In the genomic region with DNA sequence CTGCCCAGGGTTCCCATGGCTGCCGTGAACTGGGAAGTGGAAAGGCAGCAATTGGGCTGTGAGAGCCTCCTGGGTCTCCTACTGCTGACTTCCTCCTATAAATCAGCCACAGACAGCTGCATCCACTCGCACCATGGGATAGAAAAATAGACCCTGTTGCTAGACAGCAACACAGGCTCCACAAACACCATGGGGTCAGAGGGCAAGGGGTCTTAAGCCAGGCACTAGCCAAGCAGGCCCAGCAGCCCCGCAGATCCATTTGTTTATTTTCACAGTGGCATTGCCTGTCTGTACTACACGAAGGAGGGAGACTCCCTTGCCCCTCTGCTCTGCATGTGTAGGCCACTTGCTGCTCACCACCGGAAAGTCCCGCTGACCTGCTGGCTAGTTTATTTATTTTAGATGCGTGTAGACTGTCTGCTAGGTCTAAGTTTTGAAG, we compare ENCODE assay signal across 20 cellular contexts.
DNase-seq lines count a peak whose midpoint lies in the region; ATAC-seq, FAIRE-seq and TF ChIP-seq lines count a peak whose summit lies in the region.
"Had no signal": no experiment of that assay in that cellular context is flagged by ENCODE, and none has a peak within 500 bp of the region (broad histone marks: within the 10 kb centered on the region; RNA-seq: fewer than 3 reads in every experiment).

No MANE protein-coding gene starts in this region.

- H3K4me3 ChIP-seq in endodermal cell (ENCODE audit: low read length) (no peak overlapping the region), trophoblast cell (ENCODE audit: low read depth, low read length) (no peak overlapping the region), hepatocyte (no peak overlapping the region)
- H3K4me3 ChIP-seq: suprapubic skin had no signal

- H2AK5ac ChIP-seq in trophoblast cell (ENCODE audit: low read length), result no peak overlapping the region

- peak; percentile 74 for DNase-seq in ELF-1 (ENCODE audit: low read depth, low spot score)
- no peak for DNase-seq in HTR-8/SVneo (ENCODE audit: insufficient read length, low spot score)
- no peak for DNase-seq in endodermal cell
- no peak for DNase-seq in trophoblast cell
- no peak for DNase-seq in SKM-1 (lab: John Stamatoyannopoulos, UW; ENCODE audit: unreplicated experiment)
- DNase-seq in hepatocyte (ENCODE audit: low spot score), result no peak
- DNase-seq: activated CD4-positive, alpha-beta T cell treated with anti-CD3 and anti-CD28 coated beads for 4 hours; activated CD8-positive, alpha-beta memory T cell treated with anti-CD3 and anti-CD28 coated beads, Interleukin-2, amount 50 U/mL, for 4 hours; activated gamma-delta T cell; left ventricle myocardium superior; NCI-H82; stimulated activated CD4-positive, alpha-beta T cell treated with anti-CD3 and anti-CD28 coated beads, Interleukin-4, amount 100 ng/mL, for 24 hours had no signal

- H3K4me1 ChIP-seq in endodermal cell (ENCODE audit: control insufficient read depth, insufficient read depth, low read length), result peaks cover 14% of the 10 kb centered on the region
- peaks cover 14 to 25% of the 10 kb centered on the region in 2 experiments for H3K4me1 ChIP-seq in trophoblast cell (ENCODE audit: control insufficient read depth in 1 of 2, insufficient read depth in 2 of 2, low read length in 2 of 2)
- H3K4me1 ChIP-seq in hepatocyte (ENCODE audit: insufficient read depth), result peaks cover 32% of the 10 kb centered on the region
- H3K4me1 ChIP-seq: suprapubic skin had no signal

- FAIRE-seq in HTR-8/SVneo (lab: Jason Lieb, UNC), result peak; percentile 94
- FAIRE-seq: D721Med, frontal cortex, RCC 7860 had no signal

- no peaks in the 10 kb centered on the region for H3K36me3 Mint-ChIP-seq in endodermal cell (ENCODE audit: low read depth)
- H3K36me3 Mint-ChIP-seq: IgD-negative memory B cell had no signal

- peaks cover 54% of the 10 kb centered on the region for H3K27me3 Mint-ChIP-seq in endodermal cell (ENCODE audit: insufficient read depth)
- H3K27me3 Mint-ChIP-seq: IgD-negative memory B cell had no signal

- H3K27ac Mint-ChIP-seq in endodermal cell, result no peak overlapping the region
- H3K27ac Mint-ChIP-seq: IgD-negative memory B cell had no signal

- H3K9me3 ChIP-seq in endodermal cell (ENCODE audit: control insufficient read depth, low read length), result peaks cover 6% of the 10 kb centered on the region
- peaks cover 6% of the 10 kb centered on the region for H3K9me3 ChIP-seq in trophoblast cell (ENCODE audit: insufficient read depth, low read depth, low read length)
- no peaks in the 10 kb centered on the region for H3K9me3 ChIP-seq in hepatocyte (ENCODE audit: low read depth)
- H3K9me3 ChIP-seq: suprapubic skin had no signal

- H3K27ac ChIP-seq in endodermal cell (ENCODE audit: low read depth, low read length) (peak overlapping the region; percentile 34), trophoblast cell (ENCODE audit: low read depth, low read length) (no peak overlapping the region), hepatocyte (no peak overlapping the region)
- H3K27ac ChIP-seq: parathyroid adenoma, suprapubic skin had no signal

- no peaks in the 10 kb centered on the region for H3K9me3 Mint-ChIP-seq in endodermal cell

- no peak overlapping the region for H3K4ac ChIP-seq in trophoblast cell (ENCODE audit: low read depth, low read length)

- H3K4me2 ChIP-seq in trophoblast cell (ENCODE audit: low read length) (no peak overlapping the region), hepatocyte (no peak overlapping the region)

- peak overlapping the region; percentile 74 for H2BK12ac ChIP-seq in trophoblast cell (ENCODE audit: low read length)

- H3K36me3 ChIP-seq in endodermal cell (ENCODE audit: control insufficient read depth, insufficient read depth, low read length) (no peaks in the 10 kb centered on the region), trophoblast cell (ENCODE audit: control insufficient read depth in 1 of 2, insufficient read depth in 2 of 2, low read length in 2 of 2) (no peaks in the 10 kb centered on the region), hepatocyte (replicated peaks; ENCODE audit: insufficient read depth, low read depth) (no peaks in the 10 kb centered on the region)
- H3K36me3 ChIP-seq: suprapubic skin had no signal

- H3K79me2 ChIP-seq in trophoblast cell (ENCODE audit: control insufficient read depth, insufficient read depth, low read length, poor library complexity) (no peaks in the 10 kb centered on the region), hepatocyte (no peaks in the 10 kb centered on the region)
- H3K79me2 ChIP-seq: parathyroid adenoma had no signal

- H2AFZ ChIP-seq in trophoblast cell (ENCODE audit: insufficient read depth, low read length, poor library complexity) (no peak overlapping the region), hepatocyte (no peak overlapping the region)
- H2AFZ ChIP-seq: parathyroid adenoma had no signal

- no peak for ATAC-seq in GM21367 (IDR thresholded peaks at IDR 0.05; ENCODE audit: unreplicated experiment)
- ATAC-seq: left ventricle myocardium superior, SK-N-SH treated with all-trans-retinoic acid at 6 μM for 48 hours had no signal

- 83 to 90% methylated on average over 2 to 7 of the region's 7 CpGs for WGBS in endodermal cell (ENCODE audit: insufficient coverage in 1 of 2, insufficient read length in 1 of 2), 2 experiments
- WGBS in trophoblast cell (ENCODE audit: extremely low coverage, insufficient coverage, insufficient read length), result no CpG with 5 or more reads among the region's 7 CpGs
- WGBS in hepatocyte (ENCODE audit: low lambda C conversion rate, missing lambda C conversion rate), result 31% methylated on average over 7 of the region's 7 CpGs

- H3K9ac ChIP-seq in endodermal cell (ENCODE audit: extremely low read depth, low read length, poor library complexity, severe bottlenecking) (no peak overlapping the region), trophoblast cell (ENCODE audit: low read length) (no peak overlapping the region)
- H3K9ac ChIP-seq: parathyroid adenoma had no signal

- peaks cover 20% of the 10 kb centered on the region for H3K27me3 ChIP-seq in endodermal cell (ENCODE audit: control insufficient read depth, insufficient read depth, low read length, poor library complexity, severe bottlenecking)
- H3K27me3 ChIP-seq in trophoblast cell (ENCODE audit: insufficient read depth, low read length), result no peaks in the 10 kb centered on the region
- H3K27me3 ChIP-seq in hepatocyte, result no peaks in the 10 kb centered on the region
- H3K27me3 ChIP-seq: suprapubic skin had no signal

- H3K79me1 ChIP-seq in trophoblast cell (ENCODE audit: low read length), result peaks cover 3% of the 10 kb centered on the region

- peaks cover 29% of the 10 kb centered on the region for H3K4me1 Mint-ChIP-seq in endodermal cell
- H3K4me1 Mint-ChIP-seq: IgD-negative memory B cell had no signal

- peak overlapping the region; percentile 22 for H3K14ac ChIP-seq in trophoblast cell (ENCODE audit: low read length)

- H3K9me2 ChIP-seq in hepatocyte (replicated peaks; ENCODE audit: insufficient read depth), result no peaks in the 10 kb centered on the region

- H4K91ac ChIP-seq in trophoblast cell (ENCODE audit: low read depth, low read length), result no peak overlapping the region

- no peak overlapping the region for H2BK5ac ChIP-seq in trophoblast cell (ENCODE audit: low read depth, low read length, poor library complexity)

- TF ChIP-seq CTCF in endodermal cell (conservative IDR thresholded peaks at IDR 0.05) (no peak), hepatocyte (IDR thresholded peaks at IDR 0.05; ENCODE audit: poor library complexity) (no peak)

- H3K18ac ChIP-seq in trophoblast cell (ENCODE audit: low read length), result no peak overlapping the region

- H3K23ac ChIP-seq in trophoblast cell (ENCODE audit: low read length), result no peak overlapping the region

- no peaks in the 10 kb centered on the region for H4K20me1 ChIP-seq in hepatocyte (ENCODE audit: insufficient read depth, poor library complexity, severe bottlenecking)

- H4K12ac ChIP-seq in trophoblast cell (ENCODE audit: low read depth, low read length), result no peak overlapping the region

- no peak overlapping the region for H4K8ac ChIP-seq in trophoblast cell (ENCODE audit: low read depth, low read length)

- H2BK120ac ChIP-seq in trophoblast cell (ENCODE audit: insufficient read depth, low read length, poor library complexity), result no peak overlapping the region

- H3K4me3 Mint-ChIP-seq in endodermal cell, result no peak overlapping the region
- H3K4me3 Mint-ChIP-seq: IgD-negative memory B cell had no signal
